Comparison of ENCODE assay signal across 13 cellular contexts in genomic region chr22:29003975-29004646, GRCh38. TPM values are rescaled to one million over a fixed set of nuclear protein-coding genes. Genes with fewer than 3 reads are reported as not detected.
A peak's percentile ranks its signal among the peaks of the same experiment; 100 is the strongest.
DNase-seq lines count a peak whose midpoint lies in the region; ATAC-seq and TF ChIP-seq lines count a peak whose summit lies in the region.
"Had no signal": no experiment of that assay in that cellular context is flagged by ENCODE, and none has a peak within 500 bp of the region (broad histone marks: within the 10 kb centered on the region; RNA-seq: fewer than 3 reads in every experiment).

No MANE protein-coding gene starts in this region.

- no peak overlapping the region for H2BK5ac ChIP-seq in mesenchymal stem cell (ENCODE audit: low read depth, low read length, poor library complexity, severe bottlenecking)

- H3K9ac ChIP-seq in BLaER1 (no peak overlapping the region), mesenchymal stem cell (ENCODE audit: low read length) (no peak overlapping the region)

- TF ChIP-seq POLR2A in body of pancreas (IDR thresholded peaks at IDR 0.05): no peak

- H2AFZ ChIP-seq in mesenchymal stem cell (ENCODE audit: low read depth, low read length): no peak overlapping the region

- H3K27me3 ChIP-seq in BLaER1: peaks cover 14% of the 10 kb centered on the region; the same call in 1 of the 2 replicates
- H3K27me3 ChIP-seq in body of pancreas: no peaks in the 10 kb centered on the region
- no peaks in the 10 kb centered on the region for H3K27me3 ChIP-seq in mesenchymal stem cell (ENCODE audit: control insufficient read depth in 1 of 2, insufficient read depth in 1 of 2, low read length in 2 of 2)

- peak; percentile 47 for ATAC-seq in body of pancreas
- no peak for ATAC-seq in SK-N-SH treated with all-trans-retinoic acid at 6 μM for 48 hours

- DNase-seq in LNCaP clone FGC (ENCODE audit: low read depth): peak; percentile 60
- DNase-seq in body of pancreas: peak; percentile 38 to 68 (median 53)
- DNase-seq in mesenchymal stem cell: no peak
- DNase-seq in CD1c-positive myeloid dendritic cell (ENCODE audit: extremely low spot score): no peak
- no peak for DNase-seq in activated CD8-positive, alpha-beta memory T cell treated with anti-CD3 and anti-CD28 coated beads, Interleukin-2, amount 50 U/mL, for 4 hours
- DNase-seq in COLO829 (ENCODE audit: low spot score): no peak
- DNase-seq: activated CD8-positive, alpha-beta memory T cell treated with anti-CD3 and anti-CD28 coated beads, Interleukin-2, amount 50 U/mL, for 48 hours; CD4-positive, CD25-positive, alpha-beta regulatory T cell; central memory CD4-positive, alpha-beta T cell had no signal

- no peak overlapping the region for H3K4me3 ChIP-seq in BLaER1
- no peak overlapping the region for H3K4me3 ChIP-seq in LNCaP clone FGC (ENCODE audit: low read depth, low read length)
- H3K4me3 ChIP-seq in body of pancreas: no peak overlapping the region
- H3K4me3 ChIP-seq in mesenchymal stem cell (ENCODE audit: insufficient read depth in 1 of 2, low read depth in 1 of 2, low read length in 2 of 2): no peak overlapping the region

- intact Hi-C loops in body of pancreas (cut with DNase I): no loop called here

- no peak overlapping the region for H2BK120ac ChIP-seq in mesenchymal stem cell (ENCODE audit: low read depth, low read length)

- H3K4me1 ChIP-seq in BLaER1 (peaks cover 6% of the 10 kb centered on the region; the same call in 1 of the 2 replicates), body of pancreas (peaks cover 60% of the 10 kb centered on the region), mesenchymal stem cell (ENCODE audit: control insufficient read depth, insufficient read depth, low read depth, low read length) (peaks cover 23% of the 10 kb centered on the region)

- no peak overlapping the region for H4K8ac ChIP-seq in mesenchymal stem cell (ENCODE audit: low read length)

- peak overlapping the region in 1 of 2 experiments; percentile 50 for H2BK12ac ChIP-seq in mesenchymal stem cell (ENCODE audit: low read length in 2 of 2)

- H4K91ac ChIP-seq in mesenchymal stem cell (ENCODE audit: low read length): no peak overlapping the region

- peaks cover 48% of the 10 kb centered on the region for H4K20me1 ChIP-seq in BLaER1

- H3K9me3 ChIP-seq in BLaER1: no peaks in the 10 kb centered on the region
- no peaks in the 10 kb centered on the region for H3K9me3 ChIP-seq in body of pancreas
- H3K9me3 ChIP-seq in mesenchymal stem cell (ENCODE audit: control insufficient read depth, low read length): no peaks in the 10 kb centered on the region
- H3K9me3 ChIP-seq: neutrophil had no signal

- H3K79me1 ChIP-seq in mesenchymal stem cell (replicated peaks; ENCODE audit: low read length, poor library complexity, severe bottlenecking): peaks cover 30% of the 10 kb centered on the region

- H3K27ac ChIP-seq in BLaER1 (no peak overlapping the region), body of pancreas (peak overlapping the region; percentile 62 to 77 (median 71)), mesenchymal stem cell (ENCODE audit: low read length, poor library complexity, severe bottlenecking) (peak overlapping the region; percentile 18)
- H3K27ac ChIP-seq: neutrophil had no signal

- peak overlapping the region in 1 of 2 experiments; percentile 10 for H3K14ac ChIP-seq in mesenchymal stem cell (ENCODE audit: low read length in 2 of 2)

- H3K18ac ChIP-seq in mesenchymal stem cell (ENCODE audit: low read depth in 1 of 2, low read length in 2 of 2): no peak overlapping the region

- no peak overlapping the region for H2BK15ac ChIP-seq in mesenchymal stem cell (ENCODE audit: low read depth, poor library complexity, severe bottlenecking)

- 24 to 32% methylated on average over 9 of the region's 9 CpGs for WGBS in body of pancreas, 2 donors
- WGBS in mesenchymal stem cell: 50% methylated on average over 9 of the region's 9 CpGs

- no peak overlapping the region for H3K4ac ChIP-seq in mesenchymal stem cell (ENCODE audit: low read depth in 1 of 2, low read length in 2 of 2)

- TF ChIP-seq CTCF in LNCaP clone FGC (IDR thresholded peaks at IDR 0.05; ENCODE audit: control insufficient read depth, extremely low read depth, insufficient read depth): no peak
- TF ChIP-seq CTCF in body of pancreas (IDR thresholded peaks at IDR 0.05): no peak

- H3K23ac ChIP-seq in mesenchymal stem cell (ENCODE audit: low read length in 2 of 2): no peak overlapping the region

- H2AK5ac ChIP-seq in mesenchymal stem cell (ENCODE audit: low read length, severe bottlenecking): peak overlapping the region; percentile 89

- no peaks in the 10 kb centered on the region for H3K36me3 ChIP-seq in BLaER1
- H3K36me3 ChIP-seq in body of pancreas (replicated peaks in 1 of 2; ENCODE audit: insufficient read depth in 1 of 2, low read depth in 2 of 2): no peaks in the 10 kb centered on the region
- no peaks in the 10 kb centered on the region for H3K36me3 ChIP-seq in mesenchymal stem cell (ENCODE audit: control insufficient read depth in 1 of 2, insufficient read depth in 2 of 2, low read depth in 1 of 2, low read length in 2 of 2)
- H3K36me3 ChIP-seq: neutrophil had no signal

- peak overlapping the region; percentile 38 for H3K4me2 ChIP-seq in BLaER1
- H3K4me2 ChIP-seq in mesenchymal stem cell (ENCODE audit: low read length, poor library complexity, severe bottlenecking): peak overlapping the region; percentile 14

TF ChIP-seq in SK-N-SH treated with all-trans-retinoic acid at 6 μM for 48 hours, 23 proteins besides CTCF, POLR2A, EP300 and RAD21:
- no peak for TF ChIP-seq BACH2 (CRISPR knock-in tag; IDR thresholded peaks at IDR 0.05; ENCODE audit: borderline replicate concordance)
- TF ChIP-seq, protein P1, sequence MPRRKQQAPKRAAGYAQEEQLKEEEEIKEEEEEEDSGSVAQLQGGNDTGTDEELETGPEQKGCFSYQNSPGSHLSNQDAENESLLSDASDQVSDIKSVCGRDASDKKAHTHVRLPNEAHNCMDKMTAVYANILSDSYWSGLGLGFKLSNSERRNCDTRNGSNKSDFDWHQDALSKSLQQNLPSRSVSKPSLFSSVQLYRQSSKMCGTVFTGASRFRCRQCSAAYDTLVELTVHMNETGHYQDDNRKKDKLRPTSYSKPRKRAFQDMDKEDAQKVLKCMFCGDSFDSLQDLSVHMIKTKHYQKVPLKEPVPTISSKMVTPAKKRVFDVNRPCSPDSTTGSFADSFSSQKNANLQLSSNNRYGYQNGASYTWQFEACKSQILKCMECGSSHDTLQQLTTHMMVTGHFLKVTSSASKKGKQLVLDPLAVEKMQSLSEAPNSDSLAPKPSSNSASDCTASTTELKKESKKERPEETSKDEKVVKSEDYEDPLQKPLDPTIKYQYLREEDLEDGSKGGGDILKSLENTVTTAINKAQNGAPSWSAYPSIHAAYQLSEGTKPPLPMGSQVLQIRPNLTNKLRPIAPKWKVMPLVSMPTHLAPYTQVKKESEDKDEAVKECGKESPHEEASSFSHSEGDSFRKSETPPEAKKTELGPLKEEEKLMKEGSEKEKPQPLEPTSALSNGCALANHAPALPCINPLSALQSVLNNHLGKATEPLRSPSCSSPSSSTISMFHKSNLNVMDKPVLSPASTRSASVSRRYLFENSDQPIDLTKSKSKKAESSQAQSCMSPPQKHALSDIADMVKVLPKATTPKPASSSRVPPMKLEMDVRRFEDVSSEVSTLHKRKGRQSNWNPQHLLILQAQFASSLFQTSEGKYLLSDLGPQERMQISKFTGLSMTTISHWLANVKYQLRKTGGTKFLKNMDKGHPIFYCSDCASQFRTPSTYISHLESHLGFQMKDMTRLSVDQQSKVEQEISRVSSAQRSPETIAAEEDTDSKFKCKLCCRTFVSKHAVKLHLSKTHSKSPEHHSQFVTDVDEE (CRISPR knock-in tag; IDR thresholded peaks at IDR 0.05): no peak

RNA-seq across cellular contexts. Expression of gene C22orf31, which starts 57.5 kb away (rescaled TPM):
- total RNA-seq in body of pancreas: not detected
- 0.19 TPM for polyA plus RNA-seq in mesenchymal stem cell (2013, experiment 1 of 2)
- polyA plus RNA-seq in mesenchymal stem cell (2013, experiment 2 of 2): 0.07 TPM
- total RNA-seq: CD4-positive, CD25-positive, alpha-beta regulatory T cell; NCI-H460 had no signal
- polyA plus RNA-seq: CD4-positive, CD25-positive, alpha-beta regulatory T cell had no signal

Comparison
In these comparisons a context has a peak if more than half of its experiments do, and no peak if none do; other contexts are left out.
1. DNase-seq: peak in LNCaP clone FGC (single experiment) and body of pancreas (4 of 4); none in mesenchymal stem cell (single experiment), CD1c-positive myeloid dendritic cell (single experiment), activated CD8-positive, alpha-beta memory T cell treated with anti-CD3 and anti-CD28 coated beads, Interleukin-2, amount 50 U/mL, for 4 hours (single experiment) and COLO829 (single experiment).